11 cellular contexts compared by ENCODE assay signal in the genomic region with DNA sequence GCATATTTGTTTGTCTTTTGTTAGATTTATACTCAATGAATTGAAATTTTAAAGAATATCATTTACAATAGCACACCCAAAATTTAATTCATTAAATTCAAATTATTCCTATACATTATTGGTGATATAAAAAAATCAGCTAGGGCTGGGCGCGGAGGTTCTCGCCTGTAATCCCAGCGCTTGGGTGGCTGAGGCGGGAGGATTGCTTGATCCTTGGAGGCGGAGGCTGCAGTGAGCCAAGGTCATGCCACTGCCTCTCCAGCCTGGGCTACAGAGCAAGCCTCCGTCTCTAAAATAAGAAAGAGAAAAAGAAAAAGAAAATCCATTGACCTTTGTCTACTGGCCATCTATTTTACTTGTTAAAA. TPM values are rescaled to one million over a fixed set of nuclear protein-coding genes. Genes with fewer than 3 reads are reported as not detected.
DNase-seq lines count a peak whose midpoint lies in the region; ATAC-seq and TF ChIP-seq lines count a peak whose summit lies in the region.
"Had no signal": no experiment of that assay in that cellular context is flagged by ENCODE, and none has a peak within 500 bp of the region (broad histone marks: within the 10 kb centered on the region; RNA-seq: fewer than 3 reads in every experiment).

No MANE protein-coding gene starts in this region.

- no peaks in the 10 kb centered on the region for H4K20me1 ChIP-seq in HCT116 (ENCODE audit: insufficient read depth)

- RAD21 ChIA-PET in HCT116 (lab: Charles Lee; ENCODE audit: low non-redundant PET in 1 of 2, low total read pairs in 2 of 2, uncharacterized antibody in 2 of 2, unreplicated experiment in 2 of 2): no interaction called here

- intact Hi-C loops in HCT116 (cut with micrococcal nuclease): no loop called here
- intact Hi-C loops in natural killer cell (cut with micrococcal nuclease): no loop called here

- H3K9ac ChIP-seq in HCT116 (ENCODE audit: low read length): no peak overlapping the region

- no peak for TF ChIP-seq POLR2A in HCT116 (IDR thresholded peaks at IDR 0.05; ENCODE audit: borderline replicate concordance, extremely low read depth, insufficient read depth, insufficient read length)

- no peaks in the 10 kb centered on the region for H3K27me3 ChIP-seq in HCT116 (ENCODE audit: insufficient read depth, low read length)
- H3K27me3 ChIP-seq: gastrocnemius medialis had no signal

- BruUV-seq in HCT116 (replicated peaks; lab: Mats Ljungman, UMichigan): no TSS peak

- H3K4me1 Mint-ChIP-seq in activated T-cell treated with anti-CD3 and anti-CD28 coated beads, Interleukin-2, amount 50 U/mL, for 24 hours (ENCODE audit: low read depth): peaks cover 39% of the 10 kb centered on the region
- peaks cover 30 to 33% of the 10 kb centered on the region in 2 donors for H3K4me1 Mint-ChIP-seq in natural killer cell

- H3K27me3 Mint-ChIP-seq in activated T-cell treated with anti-CD3 and anti-CD28 coated beads, Interleukin-2, amount 50 U/mL, for 24 hours: peaks cover 2% of the 10 kb centered on the region
- peaks cover 9 to 12% of the 10 kb centered on the region in 2 donors for H3K27me3 Mint-ChIP-seq in natural killer cell (ENCODE audit: low read depth in 2 of 2)

- peak overlapping the region; percentile 90 for H3K4me2 ChIP-seq in HCT116 (ENCODE audit: low read length)

- H2AFZ ChIP-seq in HCT116 (ENCODE audit: low read depth, low read length, poor library complexity, severe bottlenecking): peak overlapping the region; percentile 87

- H3K27ac Mint-ChIP-seq in activated T-cell treated with anti-CD3 and anti-CD28 coated beads, Interleukin-2, amount 50 U/mL, for 24 hours: no peak overlapping the region
- peak overlapping the region; percentile 93 to 96 for H3K27ac Mint-ChIP-seq in natural killer cell

- H3K36me3 Mint-ChIP-seq in activated T-cell treated with anti-CD3 and anti-CD28 coated beads, Interleukin-2, amount 50 U/mL, for 24 hours (ENCODE audit: low read depth): no peaks in the 10 kb centered on the region
- H3K36me3 Mint-ChIP-seq in natural killer cell: no peaks in the 10 kb centered on the region

- DNase-seq in DMS53 (lab: John Stamatoyannopoulos, UW): peak; percentile 62
- no peak for DNase-seq in DMS53 treated with DMSO at 0.1 percent for 48 hours (lab: John Stamatoyannopoulos, UW; ENCODE audit: unreplicated experiment)
- no peak for DNase-seq in HCT116 (ENCODE audit: low read depth, low spot score)
- DNase-seq in activated T-cell treated with anti-CD3 and anti-CD28 coated beads, Interleukin-2, amount 50 U/mL, for 24 hours: no peak
- DNase-seq in natural killer cell: no peak
- DNase-seq in cortex of kidney (lab: John Stamatoyannopoulos, UW): no peak
- DNase-seq in stimulated activated CD4-positive, alpha-beta T cell treated with anti-CD3 and anti-CD28 coated beads, Interleukin-2, amount 100 ng/mL, for 48 hours: no peak

- no peaks in the 10 kb centered on the region for H3K9me3 ChIP-seq in HCT116 (ENCODE audit: control insufficient read depth in 1 of 2, insufficient read depth in 1 of 2, low read depth in 1 of 2, low read length in 2 of 2)
- H3K9me3 ChIP-seq: gastrocnemius medialis had no signal

- TF ChIP-seq RAD21 in HCT116 (IDR thresholded peaks at IDR 0.05; ENCODE audit: low read depth): no peak

- peak; percentile 21 for ATAC-seq in HCT116
- ATAC-seq in natural killer cell: no peak
- no peak for ATAC-seq in GM21576 (IDR thresholded peaks at IDR 0.05; ENCODE audit: unreplicated experiment)

- POLR2A ChIA-PET in HCT116 (lab: Charles Lee): interaction anchor here (1.0 kb wide), 1 partner anchor 109 kb away, joined by 3 read pairs; no protein-coding TSS in a partner anchor

- peaks cover 9 to 31% of the 10 kb centered on the region in 2 experiments for H3K4me1 ChIP-seq in HCT116 (ENCODE audit: control insufficient read depth in 1 of 2, insufficient read depth in 2 of 2, low read length in 2 of 2)

- H3K4me3 Mint-ChIP-seq in activated T-cell treated with anti-CD3 and anti-CD28 coated beads, Interleukin-2, amount 50 U/mL, for 24 hours: peak overlapping the region; percentile 83
- H3K4me3 Mint-ChIP-seq in natural killer cell: peak overlapping the region; percentile 99

- no peaks in the 10 kb centered on the region for H3K9me3 Mint-ChIP-seq in activated T-cell treated with anti-CD3 and anti-CD28 coated beads, Interleukin-2, amount 50 U/mL, for 24 hours
- H3K9me3 Mint-ChIP-seq in natural killer cell: no peaks in the 10 kb centered on the region

- H3K79me2 ChIP-seq in HCT116 (ENCODE audit: insufficient read depth, low read length): no peaks in the 10 kb centered on the region

- CTCF ChIA-PET in HCT116 (lab: Charles Lee): interaction anchor here (0.9 to 1.6 kb wide), 6 partner anchors 10 to 61 kb away, joined by 3 to 6 read pairs (median 3); no protein-coding TSS in a partner anchor

- peak overlapping the region; percentile 23 to 64 for H3K4me3 ChIP-seq in HCT116 (replicated peaks in 1 of 2; ENCODE audit: low read depth in 1 of 2, low read length in 2 of 2)
- H3K4me3 ChIP-seq: lung had no signal

- no peak for TF ChIP-seq CTCF in HCT116 (IDR thresholded peaks at IDR 0.05 in 2 of 3, conservative IDR thresholded peaks at IDR 0.05 in 1 of 3; ENCODE audit: borderline replicate concordance in 1 of 3, insufficient read depth in 1 of 3, low read depth in 2 of 3, low read length in 2 of 3)
- no peak for TF ChIP-seq CTCF in natural killer cell (IDR thresholded peaks at IDR 0.05)

- H3K36me3 ChIP-seq in HCT116 (ENCODE audit: control insufficient read depth in 1 of 2, insufficient read depth in 2 of 2, low read length in 2 of 2): no peaks in the 10 kb centered on the region
- H3K36me3 ChIP-seq: gastrocnemius medialis had no signal

- no peaks in the 10 kb centered on the region for H3K9me2 ChIP-seq in HCT116 (ENCODE audit: insufficient read depth)

- no peak overlapping the region for H3K27ac ChIP-seq in HCT116 (ENCODE audit: low read depth, low read length)

TF ChIP-seq in HCT116, 20 proteins besides CTCF, POLR2A, EP300 and RAD21:
- TF ChIP-seq, protein P1, sequence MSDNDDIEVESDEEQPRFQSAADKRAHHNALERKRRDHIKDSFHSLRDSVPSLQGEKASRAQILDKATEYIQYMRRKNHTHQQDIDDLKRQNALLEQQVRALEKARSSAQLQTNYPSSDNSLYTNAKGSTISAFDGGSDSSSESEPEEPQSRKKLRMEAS (IDR thresholded peaks at IDR 0.05): peak; percentile 15; the same call in 1 of the 2 replicates
- TF ChIP-seq POLR2AphosphoS5 (IDR thresholded peaks at IDR 0.05; ENCODE audit: low read depth, low read length) (no peak), CBX3 (IDR thresholded peaks at IDR 0.05; ENCODE audit: low read depth) (no peak)
- TF ChIP-seq, protein P2, sequence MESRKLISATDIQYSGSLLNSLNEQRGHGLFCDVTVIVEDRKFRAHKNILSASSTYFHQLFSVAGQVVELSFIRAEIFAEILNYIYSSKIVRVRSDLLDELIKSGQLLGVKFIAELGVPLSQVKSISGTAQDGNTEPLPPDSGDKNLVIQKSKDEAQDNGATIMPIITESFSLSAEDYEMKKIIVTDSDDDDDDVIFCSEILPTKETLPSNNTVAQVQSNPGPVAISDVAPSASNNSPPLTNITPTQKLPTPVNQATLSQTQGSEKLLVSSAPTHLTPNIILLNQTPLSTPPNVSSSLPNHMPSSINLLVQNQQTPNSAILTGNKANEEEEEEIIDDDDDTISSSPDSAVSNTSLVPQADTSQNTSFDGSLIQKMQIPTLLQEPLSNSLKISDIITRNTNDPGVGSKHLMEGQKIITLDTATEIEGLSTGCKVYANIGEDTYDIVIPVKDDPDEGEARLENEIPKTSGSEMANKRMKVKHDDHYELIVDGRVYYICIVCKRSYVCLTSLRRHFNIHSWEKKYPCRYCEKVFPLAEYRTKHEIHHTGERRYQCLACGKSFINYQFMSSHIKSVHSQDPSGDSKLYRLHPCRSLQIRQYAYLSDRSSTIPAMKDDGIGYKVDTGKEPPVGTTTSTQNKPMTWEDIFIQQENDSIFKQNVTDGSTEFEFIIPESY (IDR thresholded peaks at IDR 0.05; ENCODE audit: extremely low read depth, insufficient replicate concordance, low read length): no peak

RNA-seq across cellular contexts. Expression of a gene that starts 4.5 kb away (rescaled TPM):
- 0.07 TPM for total RNA-seq in HCT116 (2021; ENCODE audit: unreplicated experiment)
- polyA plus RNA-seq in HCT116 (2012): 0.05 and 0.10 TPM in 2 replicates
- not detected for total RNA-seq in natural killer cell
- total RNA-seq: gastrocnemius medialis, lung, Right ventricle myocardium inferior had no signal
- polyA plus RNA-seq: lung had no signal
